Comparison of ENCODE assay signal across 8 cellular contexts in genomic region chr15:81304226-81304625, GRCh38. TPM values are rescaled to one million over a fixed set of nuclear protein-coding genes. Genes with fewer than 3 reads are reported as not detected.
DNase-seq lines count a peak whose midpoint lies in the region; ATAC-seq and TF ChIP-seq lines count a peak whose summit lies in the region.

No MANE protein-coding gene starts in this region.

- no peaks in the 10 kb centered on the region for H3K9me3 ChIP-seq in fibroblast of lung (ENCODE audit: control insufficient read depth, insufficient read depth, low read depth, low read length)

- no peak overlapping the region for H3K9ac ChIP-seq in fibroblast of lung (ENCODE audit: insufficient read depth, low read length)

- no peak overlapping the region for H2AFZ ChIP-seq in fibroblast of lung (ENCODE audit: low read length)

- H3K4me1 ChIP-seq in fibroblast of lung (ENCODE audit: control insufficient read depth, extremely low read depth, insufficient read depth, low read length): peaks cover 3% of the 10 kb centered on the region

- H4K20me1 ChIP-seq in fibroblast of lung (ENCODE audit: control insufficient read depth, extremely low read depth, insufficient read depth, low read length): no peaks in the 10 kb centered on the region

- ATAC-seq in SK-N-SH treated with all-trans-retinoic acid at 6 μM for 48 hours (peak; percentile 52), GM18520 (IDR thresholded peaks at IDR 0.05; ENCODE audit: unreplicated experiment) (no peak), HG02678 (IDR thresholded peaks at IDR 0.05; ENCODE audit: unreplicated experiment) (no peak)

- no peak overlapping the region for H3K4me3 ChIP-seq in fibroblast of lung (replicated peaks in 1 of 4; ENCODE audit: control extremely low read depth in 1 of 4, insufficient read depth in 1 of 4, low read depth in 3 of 4, low read length in 4 of 4)

- H3K27me3 ChIP-seq in fibroblast of lung (ENCODE audit: control insufficient read depth, insufficient read depth, low read length): no peaks in the 10 kb centered on the region

- H3K27ac ChIP-seq in fibroblast of lung (ENCODE audit: insufficient read depth, low read length): no peak overlapping the region

- H3K36me3 ChIP-seq in fibroblast of lung (ENCODE audit: control insufficient read depth, insufficient read depth, low read length): no peaks in the 10 kb centered on the region

- no peaks in the 10 kb centered on the region for H3K79me2 ChIP-seq in fibroblast of lung (ENCODE audit: control insufficient read depth, insufficient read depth, low read length)

- no peak for TF ChIP-seq CTCF in fibroblast of lung (conservative IDR thresholded peaks at IDR 0.05 in 1 of 2, IDR thresholded peaks at IDR 0.05 in 1 of 2; ENCODE audit: low read depth in 1 of 2, low read length in 2 of 2)
- TF ChIP-seq CTCF in GM20000 (IDR thresholded peaks at IDR 0.05; ENCODE audit: extremely low read depth, missing control alignments): no peak

- peak; percentile 56 for DNase-seq in GM04504 (ENCODE audit: low read depth)
- peak; percentile 39 to 82 for DNase-seq in fibroblast of lung (ENCODE audit: low read depth in 2 of 2)
- peak; percentile 37 for DNase-seq in renal cortical epithelial cell (ENCODE audit: low read depth)
- no peak for DNase-seq in GM20000 (ENCODE audit: low spot score)
- no peak for DNase-seq in DMS53 treated with DMSO at 0.1 percent for 48 hours (lab: John Stamatoyannopoulos, UW; ENCODE audit: unreplicated experiment)

- H3K4me2 ChIP-seq in fibroblast of lung (ENCODE audit: extremely low read depth, insufficient read depth, low read length): no peak overlapping the region

TF ChIP-seq in SK-N-SH treated with all-trans-retinoic acid at 6 μM for 48 hours, 23 proteins besides CTCF, POLR2A, EP300 and RAD21:
- no peak for TF ChIP-seq CSDC2 (CRISPR knock-in tag; IDR thresholded peaks at IDR 0.05)
- TF ChIP-seq ZFP30 (CRISPR knock-in tag; IDR thresholded peaks at IDR 0.05): no peak
TF ChIP-seq in SK-N-SH treated with all-trans-retinoic acid at 6 μM for 48 hours: peak in this region for 0.

RNA-seq across cellular contexts. Expression of gene STARD5, which starts 19.7 kb away (rescaled TPM):
- total RNA-seq in fibroblast of lung: 8.2 and 14.9 TPM in 2 replicates
- 20.1 and 21.4 TPM in 2 replicates for polyA plus RNA-seq in fibroblast of lung
- 9.5 and 11.1 TPM in 2 replicates for polyA plus RNA-seq in fibroblast of lung (2012)
- polyA minus RNA-seq in fibroblast of lung (ENCODE audit: low replicate concordance): 16.5 and 32.6 TPM in 2 replicates
- 0.52 and 3.0 TPM in 2 replicates for total RNA-seq in renal cortical epithelial cell

Comparison
In these comparisons a context has a peak if more than half of its experiments do, and no peak if none do; other contexts are left out.
1. DNase-seq: peak in GM04504 (single experiment), fibroblast of lung (2 of 2) and renal cortical epithelial cell (single experiment); none in GM20000 (single experiment) and DMS53 treated with DMSO at 0.1 percent for 48 hours (single experiment).